ENCODE assay signal across 1 cellular context in the genomic region with DNA sequence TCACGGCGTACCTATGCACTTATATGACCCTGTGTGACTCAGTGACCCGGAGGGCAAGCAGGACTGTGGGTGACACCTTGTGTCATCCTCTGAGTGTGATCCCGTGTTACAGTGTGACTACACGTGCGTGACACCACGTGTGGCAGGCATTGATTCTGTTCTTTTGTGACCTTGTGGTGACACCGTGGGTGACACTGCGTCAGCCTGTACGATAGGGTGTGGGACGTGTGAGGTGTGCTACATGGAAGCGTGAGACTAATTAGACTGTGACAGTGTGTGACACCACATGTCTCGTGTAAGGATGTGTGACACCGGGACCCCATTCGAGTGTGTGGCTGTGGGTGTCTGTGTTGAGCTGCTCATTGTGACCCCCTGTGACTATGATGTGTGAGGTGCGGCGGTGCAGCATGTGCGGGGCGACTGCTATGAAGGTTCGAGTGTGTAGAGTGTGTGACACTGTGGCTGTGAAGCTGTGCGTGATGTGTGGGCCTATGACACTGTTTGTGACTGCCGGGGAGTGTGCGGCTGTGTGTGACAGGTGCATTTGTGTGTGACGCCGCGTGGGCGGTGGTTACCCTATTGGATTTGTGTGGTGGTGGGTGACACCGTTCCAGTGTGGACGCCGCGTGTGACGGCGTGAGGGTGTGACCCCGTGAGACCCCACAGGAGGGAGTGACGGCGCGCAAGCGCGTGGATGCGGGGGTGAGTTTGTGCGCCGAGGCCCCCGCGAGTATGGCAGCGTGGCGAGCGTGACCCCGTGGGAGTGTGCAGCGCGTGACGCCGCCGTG.
TF ChIP-seq lines count a peak whose summit lies in the region.

A gene (plus strand): TSS at position 783 of the 788 bp plus-strand sequence. CDS start 5,621 bp downstream, outside the sequence.

TF ChIP-seq in K562, 482 proteins besides CTCF, POLR2A, EP300 and RAD21 (continued from another document and continues in another):
- TF ChIP-seq, protein P1, sequence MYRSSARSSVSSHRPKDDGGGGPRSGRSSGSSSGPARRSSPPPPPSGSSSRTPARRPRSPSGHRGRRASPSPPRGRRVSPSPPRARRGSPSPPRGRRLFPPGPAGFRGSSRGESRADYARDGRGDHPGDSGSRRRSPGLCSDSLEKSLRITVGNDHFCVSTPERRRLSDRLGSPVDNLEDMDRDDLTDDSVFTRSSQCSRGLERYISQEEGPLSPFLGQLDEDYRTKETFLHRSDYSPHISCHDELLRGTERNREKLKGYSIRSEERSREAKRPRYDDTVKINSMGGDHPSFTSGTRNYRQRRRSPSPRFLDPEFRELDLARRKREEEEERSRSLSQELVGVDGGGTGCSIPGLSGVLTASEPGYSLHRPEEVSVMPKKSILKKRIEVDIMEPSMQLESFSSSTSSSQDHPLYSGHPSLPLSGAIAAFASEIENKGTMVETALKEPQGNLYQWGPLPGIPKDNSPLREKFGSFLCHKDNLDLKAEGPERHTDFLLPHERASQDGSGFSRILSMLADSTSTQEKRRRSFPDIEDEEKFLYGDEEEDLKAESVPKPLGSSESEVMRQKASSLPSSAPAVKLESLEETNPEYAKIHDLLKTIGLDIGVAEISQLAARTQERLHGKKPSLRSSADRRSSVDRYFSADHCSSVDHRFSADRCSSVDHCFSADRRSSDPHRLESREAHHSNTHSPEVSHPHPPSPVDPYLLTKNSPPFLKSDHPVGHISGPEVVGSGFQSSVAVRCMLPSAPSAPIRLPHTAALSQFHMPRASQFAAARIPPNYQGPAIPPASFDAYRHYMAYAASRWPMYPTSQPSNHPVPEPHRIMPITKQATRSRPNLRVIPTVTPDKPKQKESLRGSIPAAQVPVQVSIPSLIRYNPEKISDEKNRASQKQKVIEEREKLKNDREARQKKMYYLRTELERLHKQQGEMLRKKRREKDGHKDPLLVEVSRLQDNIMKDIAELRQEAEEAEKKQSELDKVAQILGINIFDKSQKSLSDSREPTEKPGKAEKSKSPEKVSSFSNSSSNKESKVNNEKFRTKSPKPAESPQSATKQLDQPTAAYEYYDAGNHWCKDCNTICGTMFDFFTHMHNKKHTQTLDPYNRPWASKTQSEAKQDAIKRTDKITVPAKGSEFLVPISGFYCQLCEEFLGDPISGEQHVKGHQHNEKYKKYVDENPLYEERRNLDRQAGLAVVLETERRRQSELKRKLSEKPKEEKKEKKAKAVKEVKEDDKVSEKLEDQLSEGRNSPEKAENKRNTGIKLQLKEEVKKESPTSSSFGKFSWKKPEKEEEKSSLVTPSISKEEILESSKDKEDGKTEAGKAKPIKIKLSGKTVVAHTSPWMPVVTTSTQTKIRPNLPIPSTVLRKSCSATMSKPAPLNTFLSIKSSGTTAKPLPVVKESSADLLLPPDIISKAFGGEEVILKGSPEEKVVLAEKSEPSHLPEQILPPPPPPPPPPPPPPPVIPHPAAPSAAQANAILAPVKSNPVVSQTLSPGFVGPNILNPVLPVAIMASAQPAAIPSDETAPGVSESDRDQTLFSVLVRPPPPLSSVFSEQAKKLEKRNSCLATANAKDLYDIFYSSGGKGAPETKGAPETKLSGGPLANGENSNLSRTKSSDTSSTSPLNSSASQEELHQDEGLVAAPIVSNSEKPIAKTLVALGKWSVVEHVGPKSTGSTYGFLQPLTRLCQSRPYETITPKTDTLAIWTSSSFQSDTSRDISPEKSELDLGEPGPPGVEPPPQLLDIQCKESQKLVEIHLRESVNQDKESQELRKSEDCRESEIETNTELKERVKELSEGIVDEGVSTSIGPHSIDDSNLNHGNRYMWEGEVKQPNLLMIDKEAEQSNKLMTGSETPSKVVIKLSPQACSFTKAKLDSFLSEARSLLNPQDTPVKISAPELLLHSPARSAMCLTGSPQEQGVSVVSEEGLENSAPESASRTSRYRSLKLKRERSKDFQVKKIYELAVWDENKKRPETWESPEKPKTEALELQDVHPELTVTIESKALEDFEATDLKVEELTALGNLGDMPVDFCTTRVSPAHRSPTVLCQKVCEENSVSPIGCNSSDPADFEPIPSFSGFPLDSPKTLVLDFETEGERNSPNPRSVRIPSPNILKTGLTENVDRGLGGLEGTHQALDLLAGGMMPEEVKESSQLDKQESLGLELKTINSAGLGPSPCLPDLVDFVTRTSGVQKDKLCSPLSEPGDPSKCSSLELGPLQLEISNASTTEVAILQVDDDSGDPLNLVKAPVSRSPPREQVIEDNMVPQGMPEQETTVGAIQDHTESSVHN (IDR thresholded peaks at IDR 0.05; ENCODE audit: borderline replicate concordance in 1 of 2, low read depth in 1 of 2) = no peak
- TF ChIP-seq NFIC (IDR thresholded peaks at IDR 0.05) = no peak; the same call in 1 of the 2 replicates
- TF ChIP-seq RBM25 (IDR thresholded peaks at IDR 0.05; ENCODE audit: low read depth, low read length, severe bottlenecking) = no peak
- TF ChIP-seq, protein P2, sequence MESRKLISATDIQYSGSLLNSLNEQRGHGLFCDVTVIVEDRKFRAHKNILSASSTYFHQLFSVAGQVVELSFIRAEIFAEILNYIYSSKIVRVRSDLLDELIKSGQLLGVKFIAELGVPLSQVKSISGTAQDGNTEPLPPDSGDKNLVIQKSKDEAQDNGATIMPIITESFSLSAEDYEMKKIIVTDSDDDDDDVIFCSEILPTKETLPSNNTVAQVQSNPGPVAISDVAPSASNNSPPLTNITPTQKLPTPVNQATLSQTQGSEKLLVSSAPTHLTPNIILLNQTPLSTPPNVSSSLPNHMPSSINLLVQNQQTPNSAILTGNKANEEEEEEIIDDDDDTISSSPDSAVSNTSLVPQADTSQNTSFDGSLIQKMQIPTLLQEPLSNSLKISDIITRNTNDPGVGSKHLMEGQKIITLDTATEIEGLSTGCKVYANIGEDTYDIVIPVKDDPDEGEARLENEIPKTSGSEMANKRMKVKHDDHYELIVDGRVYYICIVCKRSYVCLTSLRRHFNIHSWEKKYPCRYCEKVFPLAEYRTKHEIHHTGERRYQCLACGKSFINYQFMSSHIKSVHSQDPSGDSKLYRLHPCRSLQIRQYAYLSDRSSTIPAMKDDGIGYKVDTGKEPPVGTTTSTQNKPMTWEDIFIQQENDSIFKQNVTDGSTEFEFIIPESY (CRISPR knock-in tag; IDR thresholded peaks at IDR 0.05) = no peak
- TF ChIP-seq FOXJ3 (CRISPR knock-in tag; IDR thresholded peaks at IDR 0.05) = no peak
- no peak for TF ChIP-seq ZNF184 (CRISPR knock-in tag; IDR thresholded peaks at IDR 0.05)
- no peak for TF ChIP-seq KDM4B (IDR thresholded peaks at IDR 0.05; ENCODE audit: borderline replicate concordance in 2 of 2, low read depth in 1 of 2)
- TF ChIP-seq GTF2A2 (tag; IDR thresholded peaks at IDR 0.05) = no peak
- TF ChIP-seq ZNF146 (CRISPR knock-in tag; IDR thresholded peaks at IDR 0.05; ENCODE audit: unreplicated experiment) = no peak
- no peak for TF ChIP-seq FOXA1 (IDR thresholded peaks at IDR 0.05; ENCODE audit: borderline replicate concordance)
- no peak for TF ChIP-seq TEAD1 (CRISPR knock-in tag; IDR thresholded peaks at IDR 0.05)
- TF ChIP-seq GABPB2 (CRISPR knock-in tag; conservative IDR thresholded peaks at IDR 0.05) = no peak
- no peak for TF ChIP-seq RB1 (IDR thresholded peaks at IDR 0.05; ENCODE audit: low read depth)
- TF ChIP-seq NUFIP1 (IDR thresholded peaks at IDR 0.05; ENCODE audit: partially characterized antibody) = no peak
- TF ChIP-seq KDM1A (IDR thresholded peaks at IDR 0.05) = peak in 1 of 2 experiments; percentile 55; a peak in 1 of 4 replicates
- no peak for TF ChIP-seq SMAD3 (CRISPR knock-in tag; conservative IDR thresholded peaks at IDR 0.05)
- no peak for TF ChIP-seq SRSF7 (optimal IDR thresholded peaks at IDR 0.05; ENCODE audit: low read depth, low read length)
- TF ChIP-seq PTBP1 (IDR thresholded peaks at IDR 0.05; ENCODE audit: low read depth, low read length) = no peak
- no peak for TF ChIP-seq RCOR1 (IDR thresholded peaks at IDR 0.05; ENCODE audit: borderline replicate concordance in 1 of 2, low read depth in 2 of 2, low read length in 2 of 2)
- no peak for TF ChIP-seq NFIX (CRISPR knock-in tag; IDR thresholded peaks at IDR 0.05; ENCODE audit: low read depth)
- TF ChIP-seq RBM34 (IDR thresholded peaks at IDR 0.05; ENCODE audit: borderline replicate concordance, insufficient read depth, low read length) = no peak
- no peak for TF ChIP-seq MEF2D (tag; conservative IDR thresholded peaks at IDR 0.05; ENCODE audit: low read depth)
- no peak for TF ChIP-seq ILK (tag; IDR thresholded peaks at IDR 0.05; ENCODE audit: borderline replicate concordance, low read depth)
- TF ChIP-seq HDAC3 (IDR thresholded peaks at IDR 0.05; ENCODE audit: borderline replicate concordance, partially characterized antibody) = no peak
- no peak for TF ChIP-seq TAF15 (IDR thresholded peaks at IDR 0.05; ENCODE audit: low read depth, low read length)
- TF ChIP-seq HNRNPK (IDR thresholded peaks at IDR 0.05; ENCODE audit: low read depth, low read length, poor library complexity, severe bottlenecking) = no peak
- TF ChIP-seq NRF1 (conservative IDR thresholded peaks at IDR 0.05 in 1 of 2, IDR thresholded peaks at IDR 0.05 in 1 of 2) = no peak
- no peak for TF ChIP-seq ZNF586 (CRISPR knock-in tag; conservative IDR thresholded peaks at IDR 0.05)
- TF ChIP-seq TEAD4 (IDR thresholded peaks at IDR 0.05; ENCODE audit: low read length) = no peak
- TF ChIP-seq TEAD4 (CRISPR knock-in tag; IDR thresholded peaks at IDR 0.05; ENCODE audit: borderline replicate concordance) = no peak
- no peak for TF ChIP-seq ZSCAN29 (IDR thresholded peaks at IDR 0.05)
- no peak for TF ChIP-seq MTA2 (IDR thresholded peaks at IDR 0.05; ENCODE audit: low read depth)
- no peak; the same call in 1 of the 2 replicates for TF ChIP-seq MXI1 (IDR thresholded peaks at IDR 0.05; ENCODE audit: low read depth, low read length)
- TF ChIP-seq HMGN3 (IDR thresholded peaks at IDR 0.05; ENCODE audit: borderline replicate concordance, extremely low read depth, insufficient read length, low read depth, low read length) = no peak
- no peak for TF ChIP-seq GABPA (tag; conservative IDR thresholded peaks at IDR 0.05; ENCODE audit: low read depth)
- TF ChIP-seq, protein P3, sequence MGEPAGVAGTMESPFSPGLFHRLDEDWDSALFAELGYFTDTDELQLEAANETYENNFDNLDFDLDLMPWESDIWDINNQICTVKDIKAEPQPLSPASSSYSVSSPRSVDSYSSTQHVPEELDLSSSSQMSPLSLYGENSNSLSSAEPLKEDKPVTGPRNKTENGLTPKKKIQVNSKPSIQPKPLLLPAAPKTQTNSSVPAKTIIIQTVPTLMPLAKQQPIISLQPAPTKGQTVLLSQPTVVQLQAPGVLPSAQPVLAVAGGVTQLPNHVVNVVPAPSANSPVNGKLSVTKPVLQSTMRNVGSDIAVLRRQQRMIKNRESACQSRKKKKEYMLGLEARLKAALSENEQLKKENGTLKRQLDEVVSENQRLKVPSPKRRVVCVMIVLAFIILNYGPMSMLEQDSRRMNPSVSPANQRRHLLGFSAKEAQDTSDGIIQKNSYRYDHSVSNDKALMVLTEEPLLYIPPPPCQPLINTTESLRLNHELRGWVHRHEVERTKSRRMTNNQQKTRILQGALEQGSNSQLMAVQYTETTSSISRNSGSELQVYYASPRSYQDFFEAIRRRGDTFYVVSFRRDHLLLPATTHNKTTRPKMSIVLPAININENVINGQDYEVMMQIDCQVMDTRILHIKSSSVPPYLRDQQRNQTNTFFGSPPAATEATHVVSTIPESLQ (CRISPR knock-in tag; IDR thresholded peaks at IDR 0.05) = no peak
- no peak for TF ChIP-seq NFATC3 (IDR thresholded peaks at IDR 0.05)
- peak; percentile 90 for TF ChIP-seq BHLHE40 (IDR thresholded peaks at IDR 0.05; ENCODE audit: low read length)
- TF ChIP-seq NONO (IDR thresholded peaks at IDR 0.05; ENCODE audit: low read depth in 2 of 2, low read length in 1 of 2) = no peak
- TF ChIP-seq, protein P4, sequence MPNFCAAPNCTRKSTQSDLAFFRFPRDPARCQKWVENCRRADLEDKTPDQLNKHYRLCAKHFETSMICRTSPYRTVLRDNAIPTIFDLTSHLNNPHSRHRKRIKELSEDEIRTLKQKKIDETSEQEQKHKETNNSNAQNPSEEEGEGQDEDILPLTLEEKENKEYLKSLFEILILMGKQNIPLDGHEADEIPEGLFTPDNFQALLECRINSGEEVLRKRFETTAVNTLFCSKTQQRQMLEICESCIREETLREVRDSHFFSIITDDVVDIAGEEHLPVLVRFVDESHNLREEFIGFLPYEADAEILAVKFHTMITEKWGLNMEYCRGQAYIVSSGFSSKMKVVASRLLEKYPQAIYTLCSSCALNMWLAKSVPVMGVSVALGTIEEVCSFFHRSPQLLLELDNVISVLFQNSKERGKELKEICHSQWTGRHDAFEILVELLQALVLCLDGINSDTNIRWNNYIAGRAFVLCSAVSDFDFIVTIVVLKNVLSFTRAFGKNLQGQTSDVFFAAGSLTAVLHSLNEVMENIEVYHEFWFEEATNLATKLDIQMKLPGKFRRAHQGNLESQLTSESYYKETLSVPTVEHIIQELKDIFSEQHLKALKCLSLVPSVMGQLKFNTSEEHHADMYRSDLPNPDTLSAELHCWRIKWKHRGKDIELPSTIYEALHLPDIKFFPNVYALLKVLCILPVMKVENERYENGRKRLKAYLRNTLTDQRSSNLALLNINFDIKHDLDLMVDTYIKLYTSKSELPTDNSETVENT (CRISPR knock-in tag; IDR thresholded peaks at IDR 0.05) = no peak
- TF ChIP-seq, protein P5, sequence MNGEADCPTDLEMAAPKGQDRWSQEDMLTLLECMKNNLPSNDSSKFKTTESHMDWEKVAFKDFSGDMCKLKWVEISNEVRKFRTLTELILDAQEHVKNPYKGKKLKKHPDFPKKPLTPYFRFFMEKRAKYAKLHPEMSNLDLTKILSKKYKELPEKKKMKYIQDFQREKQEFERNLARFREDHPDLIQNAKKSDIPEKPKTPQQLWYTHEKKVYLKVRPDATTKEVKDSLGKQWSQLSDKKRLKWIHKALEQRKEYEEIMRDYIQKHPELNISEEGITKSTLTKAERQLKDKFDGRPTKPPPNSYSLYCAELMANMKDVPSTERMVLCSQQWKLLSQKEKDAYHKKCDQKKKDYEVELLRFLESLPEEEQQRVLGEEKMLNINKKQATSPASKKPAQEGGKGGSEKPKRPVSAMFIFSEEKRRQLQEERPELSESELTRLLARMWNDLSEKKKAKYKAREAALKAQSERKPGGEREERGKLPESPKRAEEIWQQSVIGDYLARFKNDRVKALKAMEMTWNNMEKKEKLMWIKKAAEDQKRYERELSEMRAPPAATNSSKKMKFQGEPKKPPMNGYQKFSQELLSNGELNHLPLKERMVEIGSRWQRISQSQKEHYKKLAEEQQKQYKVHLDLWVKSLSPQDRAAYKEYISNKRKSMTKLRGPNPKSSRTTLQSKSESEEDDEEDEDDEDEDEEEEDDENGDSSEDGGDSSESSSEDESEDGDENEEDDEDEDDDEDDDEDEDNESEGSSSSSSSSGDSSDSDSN (IDR thresholded peaks at IDR 0.05; ENCODE audit: borderline replicate concordance in 1 of 2, low read depth in 2 of 2, low read length in 2 of 2) = no peak
- TF ChIP-seq POLR2H (tag; IDR thresholded peaks at IDR 0.05; ENCODE audit: low read depth) = no peak
- TF ChIP-seq, protein P6, sequence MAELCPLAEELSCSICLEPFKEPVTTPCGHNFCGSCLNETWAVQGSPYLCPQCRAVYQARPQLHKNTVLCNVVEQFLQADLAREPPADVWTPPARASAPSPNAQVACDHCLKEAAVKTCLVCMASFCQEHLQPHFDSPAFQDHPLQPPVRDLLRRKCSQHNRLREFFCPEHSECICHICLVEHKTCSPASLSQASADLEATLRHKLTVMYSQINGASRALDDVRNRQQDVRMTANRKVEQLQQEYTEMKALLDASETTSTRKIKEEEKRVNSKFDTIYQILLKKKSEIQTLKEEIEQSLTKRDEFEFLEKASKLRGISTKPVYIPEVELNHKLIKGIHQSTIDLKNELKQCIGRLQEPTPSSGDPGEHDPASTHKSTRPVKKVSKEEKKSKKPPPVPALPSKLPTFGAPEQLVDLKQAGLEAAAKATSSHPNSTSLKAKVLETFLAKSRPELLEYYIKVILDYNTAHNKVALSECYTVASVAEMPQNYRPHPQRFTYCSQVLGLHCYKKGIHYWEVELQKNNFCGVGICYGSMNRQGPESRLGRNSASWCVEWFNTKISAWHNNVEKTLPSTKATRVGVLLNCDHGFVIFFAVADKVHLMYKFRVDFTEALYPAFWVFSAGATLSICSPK (IDR thresholded peaks at IDR 0.05; ENCODE audit: borderline replicate concordance) = peak; percentile 25; the same call in 1 of the 2 replicates
